Comparison of ENCODE assay signal across 1 cellular context in the genomic region with DNA sequence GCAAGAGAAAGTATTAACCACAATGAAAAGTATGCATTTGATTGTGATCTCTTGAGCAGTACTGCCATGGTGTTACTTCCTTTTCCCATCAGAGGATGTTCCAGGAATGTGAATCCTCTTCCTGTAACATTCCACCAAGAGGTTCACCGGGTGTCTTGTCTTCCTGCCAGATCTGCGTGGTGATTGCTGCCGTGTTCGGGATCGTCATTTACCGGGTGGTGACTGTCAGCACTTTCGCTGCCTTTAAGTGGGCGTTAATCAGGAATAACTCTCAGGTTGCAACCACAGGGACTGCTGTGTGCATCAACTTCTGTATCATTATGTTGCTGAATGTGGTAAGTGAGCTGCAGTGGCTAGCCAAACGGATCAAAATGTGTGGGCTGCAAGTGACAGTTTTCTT.
TF ChIP-seq lines count a peak whose summit lies in the region.

No MANE protein-coding gene starts in this region.

TF ChIP-seq in HEK293, 187 proteins besides CTCF, POLR2A, EP300 and RAD21 (continued from another document):
- TF ChIP-seq, protein P1, sequence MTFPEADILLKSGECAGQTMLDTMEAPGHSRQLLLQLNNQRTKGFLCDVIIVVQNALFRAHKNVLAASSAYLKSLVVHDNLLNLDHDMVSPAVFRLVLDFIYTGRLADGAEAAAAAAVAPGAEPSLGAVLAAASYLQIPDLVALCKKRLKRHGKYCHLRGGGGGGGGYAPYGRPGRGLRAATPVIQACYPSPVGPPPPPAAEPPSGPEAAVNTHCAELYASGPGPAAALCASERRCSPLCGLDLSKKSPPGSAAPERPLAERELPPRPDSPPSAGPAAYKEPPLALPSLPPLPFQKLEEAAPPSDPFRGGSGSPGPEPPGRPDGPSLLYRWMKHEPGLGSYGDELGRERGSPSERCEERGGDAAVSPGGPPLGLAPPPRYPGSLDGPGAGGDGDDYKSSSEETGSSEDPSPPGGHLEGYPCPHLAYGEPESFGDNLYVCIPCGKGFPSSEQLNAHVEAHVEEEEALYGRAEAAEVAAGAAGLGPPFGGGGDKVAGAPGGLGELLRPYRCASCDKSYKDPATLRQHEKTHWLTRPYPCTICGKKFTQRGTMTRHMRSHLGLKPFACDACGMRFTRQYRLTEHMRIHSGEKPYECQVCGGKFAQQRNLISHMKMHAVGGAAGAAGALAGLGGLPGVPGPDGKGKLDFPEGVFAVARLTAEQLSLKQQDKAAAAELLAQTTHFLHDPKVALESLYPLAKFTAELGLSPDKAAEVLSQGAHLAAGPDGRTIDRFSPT (tag by site-specific recombination; IDR thresholded peaks at IDR 0.05), result no peak
- TF ChIP-seq ZNF555 (tag by site-specific recombination; conservative IDR thresholded peaks at IDR 0.05) (no peak), ZNF248 (tag by site-specific recombination; IDR thresholded peaks at IDR 0.05) (no peak), ZNF10 (tag by site-specific recombination; IDR thresholded peaks at IDR 0.05) (no peak), YY2 (tag by site-specific recombination; IDR thresholded peaks at IDR 0.05) (no peak), FEZF1 (tag by site-specific recombination; IDR thresholded peaks at IDR 0.05) (0 out of 2 replicates have a peak, but pooled peaks have one; percentile 7), MYNN (tag by site-specific recombination; IDR thresholded peaks at IDR 0.05; ENCODE audit: borderline replicate concordance) (no peak), ZNF266 (tag by site-specific recombination; IDR thresholded peaks at IDR 0.05; ENCODE audit: low read depth) (no peak), ZNF416 (tag by site-specific recombination; IDR thresholded peaks at IDR 0.05) (no peak), ZNF600 (tag by site-specific recombination; IDR thresholded peaks at IDR 0.05) (no peak), OVOL3 (tag by site-specific recombination; IDR thresholded peaks at IDR 0.05) (no peak), HOXD13 (CRISPR knock-in tag; IDR thresholded peaks at IDR 0.05; ENCODE audit: borderline replicate concordance) (no peak), BCL11B (tag by site-specific recombination; IDR thresholded peaks at IDR 0.05; ENCODE audit: low read depth) (no peak), ZNF37A (tag by site-specific recombination; IDR thresholded peaks at IDR 0.05) (no peak), ZNF549 (tag by site-specific recombination; IDR thresholded peaks at IDR 0.05) (no peak), SCRT1 (tag by site-specific recombination; IDR thresholded peaks at IDR 0.05; ENCODE audit: borderline replicate concordance) (no peak), EGR2 (tag by site-specific recombination; IDR thresholded peaks at IDR 0.05; ENCODE audit: low read depth) (peak; percentile 68), ZNF747 (tag by site-specific recombination; IDR thresholded peaks at IDR 0.05) (no peak)
- TF ChIP-seq, protein P2, sequence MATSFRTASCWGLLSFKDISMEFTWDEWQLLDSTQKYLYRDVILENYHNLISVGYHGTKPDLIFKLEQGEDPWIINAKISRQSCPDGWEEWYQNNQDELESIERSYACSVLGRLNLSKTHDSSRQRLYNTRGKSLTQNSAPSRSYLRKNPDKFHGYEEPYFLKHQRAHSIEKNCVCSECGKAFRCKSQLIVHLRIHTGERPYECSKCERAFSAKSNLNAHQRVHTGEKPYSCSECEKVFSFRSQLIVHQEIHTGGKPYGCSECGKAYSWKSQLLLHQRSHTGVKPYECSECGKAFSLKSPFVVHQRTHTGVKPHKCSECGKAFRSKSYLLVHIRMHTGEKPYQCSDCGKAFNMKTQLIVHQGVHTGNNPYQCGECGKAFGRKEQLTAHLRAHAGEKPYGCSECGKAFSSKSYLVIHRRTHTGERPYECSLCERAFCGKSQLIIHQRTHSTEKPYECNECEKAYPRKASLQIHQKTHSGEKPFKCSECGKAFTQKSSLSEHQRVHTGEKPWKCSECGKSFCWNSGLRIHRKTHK (tag by site-specific recombination; IDR thresholded peaks at IDR 0.05), result no peak
- TF ChIP-seq, protein P3, sequence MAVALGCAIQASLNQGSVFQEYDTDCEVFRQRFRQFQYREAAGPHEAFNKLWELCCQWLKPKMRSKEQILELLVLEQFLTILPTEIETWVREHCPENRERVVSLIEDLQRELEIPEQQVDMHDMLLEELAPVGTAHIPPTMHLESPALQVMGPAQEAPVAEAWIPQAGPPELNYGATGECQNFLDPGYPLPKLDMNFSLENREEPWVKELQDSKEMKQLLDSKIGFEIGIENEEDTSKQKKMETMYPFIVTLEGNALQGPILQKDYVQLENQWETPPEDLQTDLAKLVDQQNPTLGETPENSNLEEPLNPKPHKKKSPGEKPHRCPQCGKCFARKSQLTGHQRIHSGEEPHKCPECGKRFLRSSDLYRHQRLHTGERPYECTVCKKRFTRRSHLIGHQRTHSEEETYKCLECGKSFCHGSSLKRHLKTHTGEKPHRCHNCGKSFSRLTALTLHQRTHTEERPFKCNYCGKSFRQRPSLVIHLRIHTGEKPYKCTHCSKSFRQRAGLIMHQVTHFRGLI (tag by site-specific recombination; IDR thresholded peaks at IDR 0.05), result no peak
- TF ChIP-seq, protein P4, sequence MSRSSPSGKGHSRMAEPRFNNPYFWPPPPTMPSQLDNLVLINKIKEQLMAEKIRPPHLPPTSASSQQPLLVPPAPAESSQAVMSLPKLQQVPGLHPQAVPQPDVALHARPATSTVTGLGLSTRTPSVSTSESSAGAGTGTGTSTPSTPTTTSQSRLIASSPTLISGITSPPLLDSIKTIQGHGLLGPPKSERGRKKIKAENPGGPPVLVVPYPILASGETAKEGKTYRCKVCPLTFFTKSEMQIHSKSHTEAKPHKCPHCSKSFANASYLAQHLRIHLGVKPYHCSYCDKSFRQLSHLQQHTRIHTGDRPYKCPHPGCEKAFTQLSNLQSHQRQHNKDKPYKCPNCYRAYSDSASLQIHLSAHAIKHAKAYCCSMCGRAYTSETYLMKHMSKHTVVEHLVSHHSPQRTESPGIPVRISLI (tag by site-specific recombination; IDR thresholded peaks at IDR 0.05), result no peak
- TF ChIP-seq, protein P5, sequence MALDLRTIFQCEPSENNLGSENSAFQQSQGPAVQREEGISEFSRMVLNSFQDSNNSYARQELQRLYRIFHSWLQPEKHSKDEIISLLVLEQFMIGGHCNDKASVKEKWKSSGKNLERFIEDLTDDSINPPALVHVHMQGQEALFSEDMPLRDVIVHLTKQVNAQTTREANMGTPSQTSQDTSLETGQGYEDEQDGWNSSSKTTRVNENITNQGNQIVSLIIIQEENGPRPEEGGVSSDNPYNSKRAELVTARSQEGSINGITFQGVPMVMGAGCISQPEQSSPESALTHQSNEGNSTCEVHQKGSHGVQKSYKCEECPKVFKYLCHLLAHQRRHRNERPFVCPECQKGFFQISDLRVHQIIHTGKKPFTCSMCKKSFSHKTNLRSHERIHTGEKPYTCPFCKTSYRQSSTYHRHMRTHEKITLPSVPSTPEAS (tag by site-specific recombination; IDR thresholded peaks at IDR 0.05), result no peak
- TF ChIP-seq, protein P6, sequence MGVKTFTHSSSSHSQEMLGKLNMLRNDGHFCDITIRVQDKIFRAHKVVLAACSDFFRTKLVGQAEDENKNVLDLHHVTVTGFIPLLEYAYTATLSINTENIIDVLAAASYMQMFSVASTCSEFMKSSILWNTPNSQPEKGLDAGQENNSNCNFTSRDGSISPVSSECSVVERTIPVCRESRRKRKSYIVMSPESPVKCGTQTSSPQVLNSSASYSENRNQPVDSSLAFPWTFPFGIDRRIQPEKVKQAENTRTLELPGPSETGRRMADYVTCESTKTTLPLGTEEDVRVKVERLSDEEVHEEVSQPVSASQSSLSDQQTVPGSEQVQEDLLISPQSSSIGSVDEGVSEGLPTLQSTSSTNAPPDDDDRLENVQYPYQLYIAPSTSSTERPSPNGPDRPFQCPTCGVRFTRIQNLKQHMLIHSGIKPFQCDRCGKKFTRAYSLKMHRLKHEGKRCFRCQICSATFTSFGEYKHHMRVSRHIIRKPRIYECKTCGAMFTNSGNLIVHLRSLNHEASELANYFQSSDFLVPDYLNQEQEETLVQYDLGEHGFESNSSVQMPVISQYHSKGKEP (tag by site-specific recombination; IDR thresholded peaks at IDR 0.05), result no peak
- TF ChIP-seq, protein P7, sequence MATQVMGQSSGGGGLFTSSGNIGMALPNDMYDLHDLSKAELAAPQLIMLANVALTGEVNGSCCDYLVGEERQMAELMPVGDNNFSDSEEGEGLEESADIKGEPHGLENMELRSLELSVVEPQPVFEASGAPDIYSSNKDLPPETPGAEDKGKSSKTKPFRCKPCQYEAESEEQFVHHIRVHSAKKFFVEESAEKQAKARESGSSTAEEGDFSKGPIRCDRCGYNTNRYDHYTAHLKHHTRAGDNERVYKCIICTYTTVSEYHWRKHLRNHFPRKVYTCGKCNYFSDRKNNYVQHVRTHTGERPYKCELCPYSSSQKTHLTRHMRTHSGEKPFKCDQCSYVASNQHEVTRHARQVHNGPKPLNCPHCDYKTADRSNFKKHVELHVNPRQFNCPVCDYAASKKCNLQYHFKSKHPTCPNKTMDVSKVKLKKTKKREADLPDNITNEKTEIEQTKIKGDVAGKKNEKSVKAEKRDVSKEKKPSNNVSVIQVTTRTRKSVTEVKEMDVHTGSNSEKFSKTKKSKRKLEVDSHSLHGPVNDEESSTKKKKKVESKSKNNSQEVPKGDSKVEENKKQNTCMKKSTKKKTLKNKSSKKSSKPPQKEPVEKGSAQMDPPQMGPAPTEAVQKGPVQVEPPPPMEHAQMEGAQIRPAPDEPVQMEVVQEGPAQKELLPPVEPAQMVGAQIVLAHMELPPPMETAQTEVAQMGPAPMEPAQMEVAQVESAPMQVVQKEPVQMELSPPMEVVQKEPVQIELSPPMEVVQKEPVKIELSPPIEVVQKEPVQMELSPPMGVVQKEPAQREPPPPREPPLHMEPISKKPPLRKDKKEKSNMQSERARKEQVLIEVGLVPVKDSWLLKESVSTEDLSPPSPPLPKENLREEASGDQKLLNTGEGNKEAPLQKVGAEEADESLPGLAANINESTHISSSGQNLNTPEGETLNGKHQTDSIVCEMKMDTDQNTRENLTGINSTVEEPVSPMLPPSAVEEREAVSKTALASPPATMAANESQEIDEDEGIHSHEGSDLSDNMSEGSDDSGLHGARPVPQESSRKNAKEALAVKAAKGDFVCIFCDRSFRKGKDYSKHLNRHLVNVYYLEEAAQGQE (tag by site-specific recombination; IDR thresholded peaks at IDR 0.05), result no peak
